In the genomic region with DNA sequence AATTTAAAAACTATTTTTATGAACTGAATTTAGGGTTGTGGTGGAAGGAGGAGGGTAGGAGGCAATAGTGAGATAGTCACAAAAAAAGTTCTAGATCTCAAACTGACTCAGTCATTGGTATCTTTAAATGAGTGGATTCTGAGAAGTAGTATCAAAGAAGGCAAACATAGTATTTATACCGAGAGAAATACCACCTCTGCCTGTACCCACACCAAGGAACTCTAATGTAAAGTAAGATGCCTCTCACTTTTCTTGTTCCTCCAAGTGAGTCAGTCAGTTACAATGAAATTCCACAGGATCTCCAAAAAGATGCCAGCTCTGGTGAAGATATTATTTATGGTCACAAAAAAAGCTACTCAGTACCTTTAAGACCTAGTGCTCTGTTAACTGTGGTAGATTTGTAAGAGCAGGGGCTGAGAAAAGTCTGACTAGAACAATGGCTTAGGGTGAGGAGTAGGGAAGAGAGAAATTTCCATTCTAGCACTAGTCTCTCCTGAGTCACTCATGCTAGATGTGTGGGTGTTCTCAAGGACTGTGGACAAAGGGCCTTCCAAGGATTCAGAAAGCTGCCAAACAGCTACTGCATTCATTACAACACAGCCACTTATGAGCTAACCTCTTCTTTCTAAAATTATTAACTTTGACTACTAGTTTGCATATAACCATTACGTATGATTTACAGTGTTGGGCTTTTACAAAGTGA, we compare ENCODE assay signal across 8 cellular contexts. TPM values are rescaled to one million over a fixed set of nuclear protein-coding genes. Genes with fewer than 3 reads are reported as not detected.
DNase-seq lines count a peak whose midpoint lies in the region; TF ChIP-seq lines count a peak whose summit lies in the region.

No MANE protein-coding gene starts in this region.

- WGBS in trophoblast cell (ENCODE audit: extremely low coverage, insufficient coverage, insufficient read length): no CpG with 5 or more reads among the region's 2 CpGs

- CTCF ChIA-PET in RWPE1 (lab: Yijun Ruan, JAX): interaction anchor here (1.2 kb wide), 1 partner anchor 24 kb away, joined by 3 read pairs; no protein-coding TSS in a partner anchor

- no peaks in the 10 kb centered on the region for H3K79me1 ChIP-seq in trophoblast cell (ENCODE audit: low read length)

- no peak overlapping the region for H3K18ac ChIP-seq in trophoblast cell (ENCODE audit: low read length)

- H2AFZ ChIP-seq in trophoblast cell (ENCODE audit: insufficient read depth, low read length, poor library complexity): no peak overlapping the region

- no peak overlapping the region for H3K23ac ChIP-seq in trophoblast cell (ENCODE audit: low read length)

- H3K4ac ChIP-seq in trophoblast cell (ENCODE audit: low read depth, low read length): no peak overlapping the region

- H3K27me3 ChIP-seq in trophoblast cell (ENCODE audit: insufficient read depth, low read length): no peaks in the 10 kb centered on the region

- H4K12ac ChIP-seq in trophoblast cell (ENCODE audit: low read depth, low read length): no peak overlapping the region

- POLR2A ChIA-PET in RWPE1 (lab: Yijun Ruan, JAX; ENCODE audit: low non-redundant PET): no interaction called here

- no peak overlapping the region for H4K8ac ChIP-seq in trophoblast cell (ENCODE audit: low read depth, low read length)

- no peak overlapping the region for H3K9ac ChIP-seq in trophoblast cell (ENCODE audit: low read length)

- H3K4me3 ChIP-seq in trophoblast cell (ENCODE audit: low read depth, low read length): no peak overlapping the region

- H4K91ac ChIP-seq in trophoblast cell (ENCODE audit: low read depth, low read length): no peak overlapping the region

- no peak overlapping the region for H3K14ac ChIP-seq in trophoblast cell (ENCODE audit: low read length)

- no peak overlapping the region for H3K27ac ChIP-seq in RWPE1
- H3K27ac ChIP-seq in trophoblast cell (ENCODE audit: low read depth, low read length): no peak overlapping the region

- no peak overlapping the region for H2BK5ac ChIP-seq in trophoblast cell (ENCODE audit: low read depth, low read length, poor library complexity)

- no peaks in the 10 kb centered on the region for H3K9me3 ChIP-seq in trophoblast cell (ENCODE audit: insufficient read depth, low read depth, low read length)

- no peak overlapping the region for H2BK12ac ChIP-seq in trophoblast cell (ENCODE audit: low read length)

- H3K4me2 ChIP-seq in trophoblast cell (ENCODE audit: low read length): no peak overlapping the region

- peaks cover 6% of the 10 kb centered on the region in 2 experiments for H3K36me3 ChIP-seq in trophoblast cell (ENCODE audit: control insufficient read depth in 1 of 2, insufficient read depth in 2 of 2, low read length in 2 of 2)

- H2BK120ac ChIP-seq in trophoblast cell (ENCODE audit: insufficient read depth, low read length, poor library complexity): no peak overlapping the region

- peaks cover 6% of the 10 kb centered on the region for H3K79me2 ChIP-seq in trophoblast cell (ENCODE audit: control insufficient read depth, insufficient read depth, low read length, poor library complexity)

- DNase-seq in GM10266 (ENCODE audit: extremely low spot score) (peak; percentile 8), RWPE1 (ENCODE audit: low spot score) (peak; percentile 65), fibroblast of gingiva (ENCODE audit: low read depth) (peak; percentile 87), trophoblast cell (peak; percentile 41 to 49), D341Med (ENCODE audit: low spot score) (no peak), NOMO-1 treated with dmso at 0.1 percent for 144 hours (lab: John Stamatoyannopoulos, UW; ENCODE audit: unreplicated experiment) (no peak)
- no peak for DNase-seq in activated effector memory CD4-positive, alpha-beta T cell treated with Interleukin-2 at 50 U/mL for 16 hours
- no peak for DNase-seq in effector CD4-positive, alpha-beta T cell

- no peak for TF ChIP-seq CTCF in GM10266 (IDR thresholded peaks at IDR 0.05; ENCODE audit: control insufficient read depth, insufficient read depth, low read depth, missing control alignments)
- TF ChIP-seq CTCF in RWPE1 (conservative IDR thresholded peaks at IDR 0.05; ENCODE audit: low read depth): no peak

- H2AK5ac ChIP-seq in trophoblast cell (ENCODE audit: low read length): no peak overlapping the region

- H3K4me1 ChIP-seq in trophoblast cell (ENCODE audit: control insufficient read depth in 1 of 2, insufficient read depth in 2 of 2, low read length in 2 of 2): peaks cover 0 to 4% of the 10 kb centered on the region in 2 experiments

RNA-seq across cellular contexts. Expression of a gene that starts 36.3 kb away (rescaled TPM):
- 327 and 332 TPM in 2 replicates for polyA plus RNA-seq in trophoblast cell (2013)

RNA-seq across cellular contexts. Expression of a gene that starts 38.9 kb away (rescaled TPM):
- 33.7 and 34.1 TPM in 2 replicates for polyA plus RNA-seq in trophoblast cell (2013)

Comparison
In these comparisons a context has a peak if more than half of its experiments do, and no peak if none do; other contexts are left out.
1. DNase-seq: peak in GM10266 (single experiment), RWPE1 (single experiment), fibroblast of gingiva (single experiment) and trophoblast cell (2 of 2); none in activated effector memory CD4-positive, alpha-beta T cell treated with Interleukin-2 at 50 U/mL for 16 hours (single experiment), effector CD4-positive, alpha-beta T cell (single experiment), D341Med (single experiment) and NOMO-1 treated with dmso at 0.1 percent for 144 hours (single experiment).